7 cellular contexts compared by ENCODE assay signal in the genomic region with DNA sequence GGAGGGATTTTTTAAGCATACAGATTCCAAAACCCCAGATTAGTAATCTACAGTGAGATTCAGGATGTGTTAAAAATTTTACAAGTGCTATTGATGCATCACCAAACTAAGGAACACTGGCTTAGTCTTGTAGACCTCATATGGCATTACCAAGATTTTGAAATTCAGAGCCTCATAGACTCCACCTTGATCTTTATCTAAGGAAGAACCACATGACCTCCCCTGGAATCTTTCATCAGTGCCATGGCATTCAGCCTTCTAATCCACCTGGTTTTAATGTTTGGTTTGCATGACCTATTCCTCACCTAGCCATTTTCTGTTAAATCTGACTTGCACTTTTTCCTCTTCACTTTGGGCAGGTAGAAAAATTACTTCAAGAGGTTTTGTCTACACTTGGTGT.
"Had no signal": no experiment of that assay in that cellular context is flagged by ENCODE, and none has a peak within 500 bp of the region (broad histone marks: within the 10 kb centered on the region; RNA-seq: fewer than 3 reads in every experiment).

No MANE protein-coding gene starts in this region.

- H3K27ac Mint-ChIP-seq: GM23338, H9 had no signal

- H3K27ac ChIP-seq: HL-60 had no signal

- ATAC-seq: GM23338, K562 had no signal

- H2AFZ ChIP-seq: GM23338 had no signal

- H3K4me3 ChIP-seq: GM23338, K562 had no signal

- H3K4me2 ChIP-seq: GM23338 had no signal

- H3K9me3 Mint-ChIP-seq: GM23338 had no signal

- DNase-seq: H9, HCEC 1CT, IMR-90, KG1 had no signal

- H3K4me3 Mint-ChIP-seq: GM23338, H9 had no signal
